8 cellular contexts compared by ENCODE assay signal in genomic region chr22:29603358-29604191, GRCh38. TPM values are rescaled to one million over a fixed set of nuclear protein-coding genes. Genes with fewer than 3 reads are reported as not detected.
DNase-seq lines count a peak whose midpoint lies in the region; ATAC-seq and TF ChIP-seq lines count a peak whose summit lies in the region.

Gene NF2, plus strand, starts transcription at chr22:29603633. Its CDS starts 366 bp downstream, at chr22:29603999.

- H3K27me3 Mint-ChIP-seq in T-helper 17 cell (no peaks in the 10 kb centered on the region), progenitor cell of endocrine pancreas (no peaks in the 10 kb centered on the region)

- intact Hi-C loops in left cardiac atrium (cut with DNase I), result no loop called here

- H3K36me3 Mint-ChIP-seq in T-helper 17 cell (ENCODE audit: low read depth) (no peaks in the 10 kb centered on the region), progenitor cell of endocrine pancreas (ENCODE audit: insufficient read depth) (peaks cover 1% of the 10 kb centered on the region)

- H3K9me3 ChIP-seq in T-helper 17 cell (ENCODE audit: control insufficient read depth, low read length, poor library complexity, severe bottlenecking), result no peaks in the 10 kb centered on the region

- peaks cover 14% of the 10 kb centered on the region for H3K4me1 Mint-ChIP-seq in T-helper 17 cell
- peaks cover 9% of the 10 kb centered on the region for H3K4me1 Mint-ChIP-seq in progenitor cell of endocrine pancreas (ENCODE audit: low read depth)

- peak; percentile 75 for TF ChIP-seq POLR2A in GM15510 (IDR thresholded peaks at IDR 0.05; ENCODE audit: borderline replicate concordance, extremely low read depth, insufficient read length)

- H3K9me3 Mint-ChIP-seq in progenitor cell of endocrine pancreas (ENCODE audit: low read depth), result no peaks in the 10 kb centered on the region

- H3K27ac Mint-ChIP-seq in T-helper 17 cell (peak within 1 kb of the TSS; percentile 86), progenitor cell of endocrine pancreas (peak within 1 kb of the TSS; percentile 97)

- ATAC-seq in HG02885 (IDR thresholded peaks at IDR 0.05; ENCODE audit: poor library complexity, unreplicated experiment) (peak; percentile 97), T-helper 17 cell (peak; percentile 97), left cardiac atrium (peak; percentile 99 to 100)

- DNase-seq in NCI-H1694 (lab: John Stamatoyannopoulos, UW), result peak; percentile 96
- DNase-seq in T-helper 17 cell, result peak; percentile 97 to 98 (median 98)
- DNase-seq in amygdala (lab: John Stamatoyannopoulos, UW), result peak; percentile 65 to 100 (median 99)
- peak; percentile 99 for DNase-seq in left cardiac atrium
- peak; percentile 96 for DNase-seq in progenitor cell of endocrine pancreas (ENCODE audit: low spot score, unreplicated experiment)
- DNase-seq in ureter (ENCODE audit: low spot score), result peak; percentile 98

- H3K4me3 Mint-ChIP-seq in T-helper 17 cell (peak within 1 kb of the TSS; percentile 91), progenitor cell of endocrine pancreas (ENCODE audit: low read depth) (peak within 1 kb of the TSS; percentile 85)

- no peak for TF ChIP-seq CTCF in progenitor cell of endocrine pancreas (IDR thresholded peaks at IDR 0.05; ENCODE audit: unreplicated experiment)

RNA-seq across cellular contexts. Expression of gene NF2, which starts in this region (rescaled TPM):
- 10 to 100 TPM; 23.8 to 29.3 TPM for total RNA-seq in T-helper 17 cell
- total RNA-seq in left cardiac atrium, result 10 to 100 TPM; 45.3 to 48.7 TPM
- 36.6 and 37.1 TPM in 2 replicates for total RNA-seq in progenitor cell of endocrine pancreas
- total RNA-seq in ureter, result 45.0 TPM

Comparison
In these comparisons a context has a peak if more than half of its experiments do, and no peak if none do; other contexts are left out.
1. Peak in every context shown above with its lines: DNase-seq and ATAC-seq.